ENCODE assay signal across 17 cellular contexts in genomic region chr1:24228312-24228711, GRCh38. TPM values are rescaled to one million over a fixed set of nuclear protein-coding genes. Genes with fewer than 3 reads are reported as not detected.
A peak's percentile ranks its signal among the peaks of the same experiment; 100 is the strongest.
DNase-seq lines count a peak whose midpoint lies in the region; ATAC-seq lines count a peak whose summit lies in the region.
"Had no signal": no experiment of that assay in that cellular context is flagged by ENCODE, and none has a peak within 500 bp of the region (broad histone marks: within the 10 kb centered on the region; RNA-seq: fewer than 3 reads in every experiment).

No MANE protein-coding gene starts in this region.

- DNase-seq in memory B cell (ENCODE audit: low spot score in 2 of 2) = no peak
- no peak for DNase-seq in DMS153 (lab: John Stamatoyannopoulos, UW)
- DNase-seq in cerebellum (ENCODE audit: low spot score) = no peak
- no peak for DNase-seq in epidermal melanocyte (ENCODE audit: insufficient read length, low spot score)
- DNase-seq: hypothalamus; Kasumi-1; NCI-H1105 treated with DMSO at 0.1 percent for 48 hours; NCI-H69; PC-9; psoas muscle; SJCRH30; stimulated activated CD4-positive, alpha-beta T cell treated with anti-CD3 and anti-CD28 coated beads, Interleukin-4, amount 100 ng/mL, for 24 hours; uterus had no signal

- no peak overlapping the region for H3K27ac Mint-ChIP-seq in memory B cell
- H3K27ac Mint-ChIP-seq: activated naive CD8-positive, alpha-beta T cell had no signal

- ATAC-seq in GM18867 (IDR thresholded peaks at IDR 0.05; ENCODE audit: unreplicated experiment) (peak; percentile 74), GM21619 (IDR thresholded peaks at IDR 0.05; ENCODE audit: unreplicated experiment) (peak; percentile 62), HG03135 (IDR thresholded peaks at IDR 0.05; ENCODE audit: unreplicated experiment) (peak; percentile 67), memory B cell (ENCODE audit: low read depth) (peak; percentile 49)
- ATAC-seq: psoas muscle had no signal

- no peaks in the 10 kb centered on the region for H3K36me3 Mint-ChIP-seq in memory B cell
- H3K36me3 Mint-ChIP-seq: activated naive CD8-positive, alpha-beta T cell had no signal

- no peaks in the 10 kb centered on the region for H3K9me3 Mint-ChIP-seq in memory B cell

- H3K27me3 Mint-ChIP-seq in memory B cell = no peaks in the 10 kb centered on the region

- H3K4me1 Mint-ChIP-seq in memory B cell = peaks cover 16% of the 10 kb centered on the region

- H3K4me3 Mint-ChIP-seq in memory B cell = peak overlapping the region; percentile 43
- H3K4me3 Mint-ChIP-seq: activated naive CD8-positive, alpha-beta T cell had no signal

RNA-seq across cellular contexts. Expression of gene IFNLR1, which starts 41.2 kb away (rescaled TPM):
- total RNA-seq in cerebellum = 0.54 TPM
- total RNA-seq: SJCRH30 had no signal
